In genomic region chr20:37992802-37993538, GRCh38 we compare ENCODE assay signal across 8 cellular contexts. TPM values are rescaled to one million over a fixed set of nuclear protein-coding genes. Genes with fewer than 3 reads are reported as not detected.
DNase-seq lines count a peak whose midpoint lies in the region; ATAC-seq and TF ChIP-seq lines count a peak whose summit lies in the region.

No MANE protein-coding gene starts in this region.

- H3K4me1 ChIP-seq in GM23248 (ENCODE audit: insufficient read depth), result peaks cover 31% of the 10 kb centered on the region
- H3K4me1 ChIP-seq in OCI-LY7 (ENCODE audit: insufficient read depth, low read length, poor library complexity, severe bottlenecking), result peaks cover 19% of the 10 kb centered on the region
- H3K4me1 ChIP-seq in osteoblast (ENCODE audit: insufficient read depth, low read length), result peaks cover 25% of the 10 kb centered on the region

- ATAC-seq in HG03280 (IDR thresholded peaks at IDR 0.05; ENCODE audit: unreplicated experiment), result no peak

- H3K4me2 ChIP-seq in GM23248 (ENCODE audit: unreplicated experiment), result no peak overlapping the region
- H3K4me2 ChIP-seq in OCI-LY7 (ENCODE audit: low read length), result no peak overlapping the region
- no peak overlapping the region for H3K4me2 ChIP-seq in osteoblast (ENCODE audit: insufficient read depth, low read length)

- no TSS peak for BruUV-seq in OCI-LY7 (replicated peaks; lab: Mats Ljungman, UMichigan)

- H4K20me1 ChIP-seq in GM23248 (ENCODE audit: insufficient read depth), result no peaks in the 10 kb centered on the region
- no peaks in the 10 kb centered on the region for H4K20me1 ChIP-seq in OCI-LY7 (ENCODE audit: insufficient read depth, low read length)
- H4K20me1 ChIP-seq in osteoblast (ENCODE audit: insufficient read depth, low read length), result peaks cover 7% of the 10 kb centered on the region

- no peaks in the 10 kb centered on the region for H3K79me2 ChIP-seq in GM23248 (ENCODE audit: insufficient read depth)
- H3K79me2 ChIP-seq in OCI-LY7 (ENCODE audit: insufficient read depth, low read depth, low read length), result no peaks in the 10 kb centered on the region
- no peaks in the 10 kb centered on the region for H3K79me2 ChIP-seq in osteoblast (ENCODE audit: insufficient read depth, low read length)

- H3K27ac ChIP-seq in GM23248, result no peak overlapping the region
- H3K27ac ChIP-seq in OCI-LY7 (ENCODE audit: low read depth, low read length, poor library complexity, severe bottlenecking), result no peak overlapping the region
- H3K27ac ChIP-seq in epithelial cell of prostate, result peak overlapping the region; percentile 58
- H3K27ac ChIP-seq in osteoblast (ENCODE audit: low read depth, low read length), result no peak overlapping the region

- H3K36me3 ChIP-seq in GM23248 (ENCODE audit: low read depth) (0 out of 2 replicates have a peak, but pooled peaks cover 7% of the 10 kb centered on the region), OCI-LY7 (ENCODE audit: insufficient read depth, low read length) (peaks cover 89% of the 10 kb centered on the region; the same call in 1 of the 2 replicates), osteoblast (ENCODE audit: insufficient read depth, low read length) (peaks cover 33% of the 10 kb centered on the region)

- H3K4me3 ChIP-seq in GM23248 (no peak overlapping the region), OCI-LY7 (ENCODE audit: low read depth, low read length, poor library complexity, severe bottlenecking) (no peak overlapping the region), osteoblast (ENCODE audit: insufficient read depth, low read length) (no peak overlapping the region)

- intact Hi-C loops in OCI-LY7 (cut with micrococcal nuclease; ENCODE audit: unreplicated experiment), result loop anchor here (2.0 to 5.0 kb wide), 4 partner anchors 90 to 428 kb away; partner anchors contain the start of gene VSTM2L
- intact Hi-C loops in posterior cingulate gyrus (cut with DNase I), result loop anchor here (2.0 kb wide), 1 partner anchor 428 kb away; no protein-coding TSS in a partner anchor

- in situ Hi-C loops in GM23248 (cut with MboI), result loop anchor here (25.0 kb wide), 1 partner anchor 731 kb away; the partner anchor contains the start of gene GHRH

- H3K27me3 ChIP-seq in GM23248 (replicated peaks; ENCODE audit: insufficient read depth) (no peaks in the 10 kb centered on the region), osteoblast (ENCODE audit: insufficient read depth, low read length) (no peaks in the 10 kb centered on the region)

- POLR2A ChIA-PET in OCI-LY7 (lab: Charles Lee), result interaction anchor here (0.7 kb wide), 1 partner anchor 1505 kb away, joined by 3 read pairs; no protein-coding TSS in a partner anchor

- 44 to 50% methylated on average over 5 of the region's 5 CpGs for WGBS in GM23248 (ENCODE audit: low coverage in 1 of 2, low lambda C conversion rate in 2 of 2, missing lambda C conversion rate in 2 of 2), 2 experiments

- H2AFZ ChIP-seq in GM23248 (no peak overlapping the region), OCI-LY7 (ENCODE audit: low read length) (no peak overlapping the region), osteoblast (ENCODE audit: low read length) (no peak overlapping the region)

- H3K9ac ChIP-seq in GM23248, result no peak overlapping the region; the same call in 1 of the 2 replicates

- TF ChIP-seq CTCF in OCI-LY7 (conservative IDR thresholded peaks at IDR 0.05; ENCODE audit: low read length) (peak; percentile 81), osteoblast (IDR thresholded peaks at IDR 0.05; ENCODE audit: extremely low read depth, low read depth, low read length) (peak; percentile 48)

- H3K9me3 ChIP-seq in GM23248 (ENCODE audit: low read depth), result no peaks in the 10 kb centered on the region
- no peaks in the 10 kb centered on the region for H3K9me3 ChIP-seq in OCI-LY7 (ENCODE audit: low read length)
- no peaks in the 10 kb centered on the region for H3K9me3 ChIP-seq in osteoblast (ENCODE audit: low read depth, low read length)

- H3K9me2 ChIP-seq in GM23248 (ENCODE audit: insufficient read depth) (no peaks in the 10 kb centered on the region), OCI-LY7 (ENCODE audit: insufficient read depth, low read length) (no peaks in the 10 kb centered on the region)

- DNase-seq in COLO668 (lab: John Stamatoyannopoulos, UW; ENCODE audit: unreplicated experiment) (peak; percentile 12), GM23248 (peak; percentile 77), OCI-LY7 (ENCODE audit: low spot score) (peak; percentile 42), epithelial cell of prostate (ENCODE audit: low read depth, low spot score) (peak; percentile 70), osteoblast (ENCODE audit: insufficient read length, low spot score, missing footprints) (peak; percentile 93), posterior cingulate gyrus (no peak)
- DNase-seq in central memory CD4-positive, alpha-beta T cell, result no peak

- CTCF ChIA-PET in OCI-LY7 (lab: Charles Lee; ENCODE audit: unreplicated experiment), result interaction anchor here (0.6 kb wide), 2 partner anchors 139 to 343 kb away, joined by 3 to 6 read pairs; no protein-coding TSS in a partner anchor

- peaks cover 16% of the 10 kb centered on the region; the same call in 1 of the 2 replicates for H3F3A ChIP-seq in GM23248 (ENCODE audit: insufficient read depth)

RNA-seq across cellular contexts. Expression of gene TTI1, which starts 40.3 kb away (rescaled TPM):
- total RNA-seq in GM23248 (2014; rRNA removed; shearing (Covaris generic)), result 9.9 and 12.1 TPM in 2 replicates
- polyA plus RNA-seq in GM23248 (2016; fragmentation: Nextera tagmentation; extraction: Ambion mirVana), result 12.2 and 13.3 TPM in 2 replicates
- 20.2 and 22.4 TPM in 2 replicates for total RNA-seq in OCI-LY7 (2014; rRNA removed; shearing (Covaris generic))
- 26.5 and 28.7 TPM in 2 replicates for total RNA-seq in OCI-LY7 (2022)
- 14.4 and 14.8 TPM in 2 replicates for total RNA-seq in osteoblast

RNA-seq across cellular contexts. Expression of gene RPRD1B, which starts 40.6 kb away (rescaled TPM):
- total RNA-seq in GM23248 (2014; rRNA removed; shearing (Covaris generic)), result 13.5 and 19.6 TPM in 2 replicates
- polyA plus RNA-seq in GM23248 (2016; fragmentation: Nextera tagmentation; extraction: Ambion mirVana), result 14.4 and 15.6 TPM in 2 replicates
- total RNA-seq in OCI-LY7 (2014; rRNA removed; shearing (Covaris generic)), result 45.6 and 52.3 TPM in 2 replicates
- 67.3 and 67.9 TPM in 2 replicates for total RNA-seq in OCI-LY7 (2022)
- total RNA-seq in osteoblast, result 21.5 and 29.3 TPM in 2 replicates

Comparison
In these comparisons a context has a peak if more than half of its experiments do, and no peak if none do; other contexts are left out.
1. DNase-seq: peak in COLO668 (single experiment), GM23248 (single experiment), OCI-LY7 (single experiment), epithelial cell of prostate (single experiment) and osteoblast (single experiment); none in central memory CD4-positive, alpha-beta T cell (single experiment) and posterior cingulate gyrus (0 of 10).